Comparison of ENCODE assay signal across 8 cellular contexts in the genomic region with DNA sequence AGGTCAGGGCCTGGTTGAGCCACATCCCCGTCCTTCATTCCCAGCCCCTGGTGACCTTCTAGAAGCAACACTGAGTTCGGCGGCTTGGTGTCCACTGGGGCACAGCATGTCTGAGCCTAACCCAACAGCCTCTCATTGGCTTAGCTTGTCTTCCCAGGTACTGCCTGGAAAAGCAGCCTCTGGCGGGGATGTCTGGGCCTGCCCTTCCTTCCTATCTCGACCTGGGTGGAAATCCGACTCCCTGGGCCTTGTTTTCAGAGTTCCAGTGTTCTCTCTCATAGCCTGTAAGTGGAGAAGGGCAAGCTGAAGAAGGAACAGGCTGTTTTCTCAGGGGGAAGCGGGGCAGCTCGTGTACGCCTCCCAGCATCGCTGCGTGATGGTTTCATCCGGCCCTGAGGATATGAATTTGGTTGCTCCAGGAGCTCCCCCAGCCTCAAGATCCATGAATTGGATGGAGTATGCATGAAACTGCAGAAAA.
A peak's percentile ranks its signal among the peaks of the same experiment; 100 is the strongest.
DNase-seq lines count a peak whose midpoint lies in the region; ATAC-seq and TF ChIP-seq lines count a peak whose summit lies in the region.

No MANE protein-coding gene starts in this region.

- TF ChIP-seq CTCF in natural killer cell (IDR thresholded peaks at IDR 0.05) = no peak
- TF ChIP-seq CTCF in vagina (IDR thresholded peaks at IDR 0.05) = no peak
- TF ChIP-seq CTCF in omental fat pad (IDR thresholded peaks at IDR 0.05) = no peak

- H3K27ac ChIP-seq in adipose tissue (ENCODE audit: low read depth, low read length) = peak overlapping the region; percentile 31
- peak overlapping the region; percentile 91 for H3K27ac ChIP-seq in vagina

- peaks cover 64% of the 10 kb centered on the region for H3K4me1 ChIP-seq in vagina

- no peaks in the 10 kb centered on the region for H3K36me3 ChIP-seq in vagina

- ATAC-seq in natural killer cell treated with Interleukin-12 subunit alpha and Interleukin-12 subunit beta and Interleukin-15 and Interleukin-18, amount 100 ng/mL, for 72 hours = no peak
- no peak for ATAC-seq in natural killer cell
- no peak for ATAC-seq in memory B cell (ENCODE audit: low read depth)
- no peak for ATAC-seq in omental fat pad (ENCODE audit: low FRiP score)

- H3K27ac Mint-ChIP-seq in natural killer cell treated with Interleukin-12 subunit alpha and Interleukin-12 subunit beta and Interleukin-15 and Interleukin-18, amount 100 ng/mL, for 72 hours = peak overlapping the region; percentile 97 to 99
- H3K27ac Mint-ChIP-seq in natural killer cell (peak overlapping the region in 1 of 2 donors; percentile 22), memory B cell (peak overlapping the region; percentile 56)

- no peaks in the 10 kb centered on the region for H3K9me3 ChIP-seq in vagina

- intact Hi-C loops in natural killer cell (cut with micrococcal nuclease) = no loop called here
- intact Hi-C loops in vagina (cut with DNase I) = loop anchor here (10.0 kb wide), 1 partner anchor 158 kb away; no protein-coding TSS in a partner anchor

- peak overlapping the region; percentile 85 for H3K4me3 Mint-ChIP-seq in natural killer cell treated with Interleukin-12 subunit alpha and Interleukin-12 subunit beta and Interleukin-15 and Interleukin-18, amount 100 ng/mL, for 72 hours
- no peak overlapping the region for H3K4me3 Mint-ChIP-seq in natural killer cell
- no peak overlapping the region for H3K4me3 Mint-ChIP-seq in memory B cell

- no peak overlapping the region for H3K4me3 ChIP-seq in vagina

- no peak for TF ChIP-seq POLR2A in vagina (IDR thresholded peaks at IDR 0.05)

- no peaks in the 10 kb centered on the region for H3K9me3 Mint-ChIP-seq in natural killer cell treated with Interleukin-12 subunit alpha and Interleukin-12 subunit beta and Interleukin-15 and Interleukin-18, amount 100 ng/mL, for 72 hours
- H3K9me3 Mint-ChIP-seq in natural killer cell (no peaks in the 10 kb centered on the region), memory B cell (no peaks in the 10 kb centered on the region)

- no peak for DNase-seq in natural killer cell treated with Interleukin-12 subunit alpha and Interleukin-12 subunit beta and Interleukin-15 and Interleukin-18, amount 100 ng/mL, for 72 hours (ENCODE audit: low spot score)
- no peak for DNase-seq in natural killer cell
- no peak for DNase-seq in memory B cell (ENCODE audit: low spot score in 2 of 2)
- DNase-seq in vagina (ENCODE audit: extremely low spot score in 2 of 2) = no peak
- no peak for DNase-seq in 8988T
- no peak for DNase-seq in omental fat pad (ENCODE audit: low spot score)
- DNase-seq in activated T-cell treated with anti-CD3 and anti-CD28 coated beads, Interleukin-2, amount 50 U/mL, for 1 hour = no peak

- WGBS in adipose tissue, 3 donors = 54 to 85% (median 56%) methylated on average over 12 of the region's 12 CpGs

- peaks cover 60 to 71% of the 10 kb centered on the region in 2 donors for H3K4me1 Mint-ChIP-seq in natural killer cell treated with Interleukin-12 subunit alpha and Interleukin-12 subunit beta and Interleukin-15 and Interleukin-18, amount 100 ng/mL, for 72 hours (ENCODE audit: low read depth in 2 of 2)
- H3K4me1 Mint-ChIP-seq in natural killer cell (peaks cover 30 to 44% of the 10 kb centered on the region in 2 donors), memory B cell (peaks cover 41% of the 10 kb centered on the region)

- H3K27me3 ChIP-seq in vagina = no peaks in the 10 kb centered on the region

- no peaks in the 10 kb centered on the region for H3K36me3 Mint-ChIP-seq in natural killer cell treated with Interleukin-12 subunit alpha and Interleukin-12 subunit beta and Interleukin-15 and Interleukin-18, amount 100 ng/mL, for 72 hours
- H3K36me3 Mint-ChIP-seq in natural killer cell (no peaks in the 10 kb centered on the region), memory B cell (no peaks in the 10 kb centered on the region)

- H3K27me3 Mint-ChIP-seq in natural killer cell treated with Interleukin-12 subunit alpha and Interleukin-12 subunit beta and Interleukin-15 and Interleukin-18, amount 100 ng/mL, for 72 hours = no peaks in the 10 kb centered on the region
- no peaks in the 10 kb centered on the region for H3K27me3 Mint-ChIP-seq in natural killer cell (ENCODE audit: low read depth in 2 of 2)
- H3K27me3 Mint-ChIP-seq in memory B cell = no peaks in the 10 kb centered on the region
